1 cellular context compared by ENCODE assay signal in genomic region chr19:12723643-12724426, GRCh38.
A peak's percentile ranks its signal among the peaks of the same experiment; 100 is the strongest.
TF ChIP-seq lines count a peak whose summit lies in the region.

TSS of gene TNPO2 (minus strand) at chr19:12723932. CDS start at chr19:12720977, 2,955 bp downstream.

TF ChIP-seq in GM12878, 131 proteins besides CTCF, POLR2A, EP300 and RAD21 (continued from another document and continues in another):
- TF ChIP-seq USF1 (IDR thresholded peaks at IDR 0.05; ENCODE audit: borderline replicate concordance, extremely low read length, insufficient read depth, low read depth, low read length): peak; percentile 44
- TF ChIP-seq SREBF1 (IDR thresholded peaks at IDR 0.05; ENCODE audit: low read length): peak; percentile 38; the same call in 1 of the 2 replicates
- TF ChIP-seq CHD1 (IDR thresholded peaks at IDR 0.05; ENCODE audit: low read depth, low read length): no peak
- TF ChIP-seq RCOR1 (conservative IDR thresholded peaks at IDR 0.05; ENCODE audit: low read depth, low read length): no peak
- no peak for TF ChIP-seq ZBTB11 (CRISPR knock-in tag; IDR thresholded peaks at IDR 0.05)
- no peak for TF ChIP-seq E4F1 (IDR thresholded peaks at IDR 0.05; ENCODE audit: borderline replicate concordance, partially characterized antibody)
- TF ChIP-seq SREBF2 (IDR thresholded peaks at IDR 0.05; ENCODE audit: low read length): no peak
- no peak for TF ChIP-seq ZNF274 (IDR thresholded peaks at IDR 0.05; ENCODE audit: insufficient read depth, insufficient read length)
- no peak for TF ChIP-seq NFXL1 (IDR thresholded peaks at IDR 0.05; ENCODE audit: borderline replicate concordance)
- TF ChIP-seq ZNF592 (IDR thresholded peaks at IDR 0.05): no peak
- TF ChIP-seq PAX5 (IDR thresholded peaks at IDR 0.05; ENCODE audit: borderline replicate concordance, low read depth, low read length): no peak
- no peak for TF ChIP-seq ZNF622 (IDR thresholded peaks at IDR 0.05)
- no peak for TF ChIP-seq GABPA (IDR thresholded peaks at IDR 0.05; ENCODE audit: low read depth)
- peak; percentile 86 for TF ChIP-seq SIN3A (IDR thresholded peaks at IDR 0.05; ENCODE audit: low read depth, low read length)
- TF ChIP-seq MEF2A (IDR thresholded peaks at IDR 0.05; ENCODE audit: insufficient read depth, low read depth, low read length): no peak
- no peak; the same call in 1 of the 2 replicates for TF ChIP-seq USF2 (IDR thresholded peaks at IDR 0.05; ENCODE audit: borderline replicate concordance, low read depth, low read length)
- no peak for TF ChIP-seq YBX1 (IDR thresholded peaks at IDR 0.05)
- no peak for TF ChIP-seq ZBTB40 (IDR thresholded peaks at IDR 0.05; ENCODE audit: borderline replicate concordance)
- TF ChIP-seq SPI1 (IDR thresholded peaks at IDR 0.05; ENCODE audit: borderline replicate concordance, insufficient read depth, low read depth, low read length): no peak; the same call in 1 of the 2 replicates
- TF ChIP-seq CHD2 (IDR thresholded peaks at IDR 0.05; ENCODE audit: borderline replicate concordance, low read depth, low read length): no peak
- no peak for TF ChIP-seq MLLT1 (IDR thresholded peaks at IDR 0.05)
- no peak for TF ChIP-seq RBBP5 (conservative IDR thresholded peaks at IDR 0.05)
- peak; percentile 29; the same call in 1 of the 2 replicates for TF ChIP-seq RAD51 (IDR thresholded peaks at IDR 0.05)
- no peak for TF ChIP-seq TAF1 (IDR thresholded peaks at IDR 0.05; ENCODE audit: borderline replicate concordance, low read depth, low read length)
- TF ChIP-seq ATF3 (IDR thresholded peaks at IDR 0.05; ENCODE audit: borderline replicate concordance, extremely low read depth, low read depth, low read length): no peak
- TF ChIP-seq MYC (IDR thresholded peaks at IDR 0.05; ENCODE audit: insufficient read depth, insufficient read length, insufficient replicate concordance, low read length, severe bottlenecking): peak; percentile 85
- peak; percentile 64 for TF ChIP-seq POLR2AphosphoS5 (IDR thresholded peaks at IDR 0.05; ENCODE audit: low read length)
- TF ChIP-seq BMI1 (IDR thresholded peaks at IDR 0.05; ENCODE audit: borderline replicate concordance): no peak
- peak; percentile 25; the same call in 1 of the 2 replicates for TF ChIP-seq NR2F1 (conservative IDR thresholded peaks at IDR 0.05)
- no peak for TF ChIP-seq JUND (IDR thresholded peaks at IDR 0.05; ENCODE audit: low read depth, low read length)
- no peak for TF ChIP-seq SMAD5 (IDR thresholded peaks at IDR 0.05; ENCODE audit: low read depth)
- peak; percentile 89 for TF ChIP-seq HCFC1 (IDR thresholded peaks at IDR 0.05; ENCODE audit: low read length)
- TF ChIP-seq POU2F2 (IDR thresholded peaks at IDR 0.05; ENCODE audit: borderline replicate concordance, low read depth, low read length): no peak
- TF ChIP-seq ZBTB4 (CRISPR knock-in tag; IDR thresholded peaks at IDR 0.05): no peak
